Comparison of ENCODE assay signal across 27 cellular contexts in the genomic region with DNA sequence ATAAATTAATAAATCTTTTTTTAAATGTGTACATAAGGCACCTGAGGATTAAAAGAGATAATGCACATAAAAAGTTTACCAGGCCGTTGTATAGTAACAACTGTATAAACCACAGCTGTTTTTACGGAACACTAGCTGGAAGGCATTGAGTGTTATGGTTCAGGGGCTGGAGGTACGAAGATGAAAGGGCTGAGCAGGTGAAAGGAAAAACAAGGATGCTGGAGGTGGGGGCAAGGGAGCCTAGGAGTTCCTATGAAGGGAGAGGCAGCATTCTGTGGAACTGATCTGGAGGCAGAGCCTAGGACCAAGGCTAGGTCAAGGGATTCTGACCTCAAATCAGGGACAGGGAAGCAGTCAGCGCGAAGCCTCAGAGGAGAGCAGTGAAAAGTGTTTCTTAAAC. TPM values are rescaled to one million over a fixed set of nuclear protein-coding genes. Genes with fewer than 3 reads are reported as not detected.
DNase-seq lines count a peak whose midpoint lies in the region; ATAC-seq, FAIRE-seq and TF ChIP-seq lines count a peak whose summit lies in the region.
"Had no signal": no experiment of that assay in that cellular context is flagged by ENCODE, and none has a peak within 500 bp of the region (broad histone marks: within the 10 kb centered on the region; RNA-seq: fewer than 3 reads in every experiment).

No MANE protein-coding gene starts in this region.

- H3K23me2 ChIP-seq in H1 (ENCODE audit: low read depth, low read length): no peaks in the 10 kb centered on the region

- no peak for TF ChIP-seq POLR2A in H1 (IDR thresholded peaks at IDR 0.05; ENCODE audit: control extremely low read depth in 1 of 2, low read depth in 2 of 2, low read length in 2 of 2)

- no peak for ATAC-seq in WTC11

- H3K4me1 Mint-ChIP-seq in WTC11: peaks cover 46% of the 10 kb centered on the region
- no peaks in the 10 kb centered on the region for H3K4me1 Mint-ChIP-seq in activated T-helper 2 cell treated with anti-CD3 and anti-CD28 coated beads, Interferon-gamma antibody, Interleukin-2, Interleukin-4, amounts not matched to agents 10 μg/mL and 5 μg/mL and 100 μg/mL, durations not matched to agents 14 hours and 24 hours and 36 hours (ENCODE audit: low read depth)
- H3K4me1 Mint-ChIP-seq: CD14-positive monocyte; CD4-positive, alpha-beta memory T cell; CD4-positive, CD25-positive, alpha-beta regulatory T cell; CD8-positive, alpha-beta memory T cell had no signal

- H2BK120ac ChIP-seq in H1 (replicated peaks; ENCODE audit: low read depth, low read length): no peak overlapping the region

- H3K27ac ChIP-seq in H1 (ENCODE audit: low read depth, low read length): no peak overlapping the region
- H3K27ac ChIP-seq: BLaER1 had no signal

- no peak overlapping the region for H3K14ac ChIP-seq in H1 (ENCODE audit: insufficient read length)

- no peak overlapping the region for H3K27ac Mint-ChIP-seq in WTC11
- H3K27ac Mint-ChIP-seq in activated T-helper 2 cell treated with anti-CD3 and anti-CD28 coated beads, Interferon-gamma antibody, Interleukin-2, Interleukin-4, amounts not matched to agents 10 μg/mL and 5 μg/mL and 100 μg/mL, durations not matched to agents 14 hours and 24 hours and 36 hours: no peak overlapping the region
- H3K27ac Mint-ChIP-seq: CD14-positive monocyte; CD4-positive, alpha-beta memory T cell; CD4-positive, CD25-positive, alpha-beta regulatory T cell had no signal

- no peak overlapping the region for H3K4me2 ChIP-seq in H1 (ENCODE audit: insufficient read depth in 1 of 2, low read depth in 2 of 2, low read length in 2 of 2)
- H3K4me2 ChIP-seq: BLaER1 had no signal

- H4K20me1 ChIP-seq in H1 (replicated peaks in 1 of 2; ENCODE audit: control insufficient read depth in 1 of 2, insufficient read depth in 2 of 2, low read length in 2 of 2): peaks cover 0 to 3% of the 10 kb centered on the region in 2 experiments
- H4K20me1 ChIP-seq: BLaER1 had no signal

- peaks cover 0 to 24% of the 10 kb centered on the region in 2 experiments; a peak in 2 of 4 replicates for H3K79me2 ChIP-seq in H1 (ENCODE audit: control insufficient read depth in 1 of 2, insufficient read depth in 2 of 2, low read length in 2 of 2)

- no peak overlapping the region for H4K5ac ChIP-seq in H1 (ENCODE audit: insufficient read length, low read depth, low read length)

- DNase-seq in WTC11 (ENCODE audit: low spot score) (no peak), H1 (ENCODE audit: low read depth in 1 of 2, low spot score in 2 of 2) (no peak), urothelium cell line (ENCODE audit: low spot score) (no peak)
- DNase-seq in activated T-helper 2 cell treated with anti-CD3 and anti-CD28 coated beads, Interferon-gamma antibody, Interleukin-2, Interleukin-4, amounts not matched to agents 10 μg/mL and 5 μg/mL and 100 μg/mL, durations not matched to agents 14 hours and 24 hours and 36 hours (ENCODE audit: low spot score): no peak
- DNase-seq in activated CD4-positive, CD25-positive, alpha-beta regulatory T cell (lab: John Stamatoyannopoulos, UW): no peak
- DNase-seq: 8988T; ACHN; BE2C; C1 segment of cervical spinal cord; CD4-positive, alpha-beta memory T cell; CD4-positive, CD25-positive, alpha-beta regulatory T cell; CD8-positive, alpha-beta memory T cell; COR-L47; DMS 273 treated with DMSO at 0.1 percent for 48 hours; DMS153; DMS53; DMS79; DND-41; EL; GDM1 had no signal

- no peak overlapping the region for H4K8ac ChIP-seq in H1 (ENCODE audit: extremely low read depth, insufficient read depth, low read length)

- no peak for TF ChIP-seq RAD21 in H1 (IDR thresholded peaks at IDR 0.05 in 1 of 2, conservative IDR thresholded peaks at IDR 0.05 in 1 of 2; ENCODE audit: low read depth in 2 of 2, low read length in 2 of 2)

- no peaks in the 10 kb centered on the region; the same call in 1 of the 2 replicates for H3K9me3 Mint-ChIP-seq in WTC11
- no peaks in the 10 kb centered on the region for H3K9me3 Mint-ChIP-seq in activated T-helper 2 cell treated with anti-CD3 and anti-CD28 coated beads, Interferon-gamma antibody, Interleukin-2, Interleukin-4, amounts not matched to agents 10 μg/mL and 5 μg/mL and 100 μg/mL, durations not matched to agents 14 hours and 24 hours and 36 hours
- H3K9me3 Mint-ChIP-seq: CD4-positive, alpha-beta memory T cell; CD8-positive, alpha-beta memory T cell had no signal

- no peak overlapping the region for H3K23ac ChIP-seq in H1 (ENCODE audit: insufficient read length)

- no peak overlapping the region for H2BK12ac ChIP-seq in H1 (ENCODE audit: low read depth, low read length)

- CTCF ChIA-PET in WTC11 (lab: Charles Lee) (interaction anchor here (0.5 to 1.5 kb wide), 2 partner anchors 8 to 74 kb away, joined by 4 to 9 read pairs; a partner anchor contains a TSS), H1 (lab: Charles Lee; ENCODE audit: partially characterized antibody) (interaction anchor here (0.7 to 3.6 kb wide), 10 partner anchors 10 to 79 kb away, joined by 3 to 29 read pairs (median 4); no protein-coding TSS in a partner anchor)

- peaks cover 10 to 30% (median 22%) of the 10 kb centered on the region in 4 experiments; a peak in 6 of 7 replicates for H3K4me1 ChIP-seq in H1 (replicated peaks in 1 of 4; ENCODE audit: control insufficient read depth in 3 of 4, insufficient read depth in 4 of 4, low read length in 3 of 4)
- H3K4me1 ChIP-seq: BE2C had no signal

- H3K36me3 Mint-ChIP-seq in WTC11: no peaks in the 10 kb centered on the region
- H3K36me3 Mint-ChIP-seq in activated T-helper 2 cell treated with anti-CD3 and anti-CD28 coated beads, Interferon-gamma antibody, Interleukin-2, Interleukin-4, amounts not matched to agents 10 μg/mL and 5 μg/mL and 100 μg/mL, durations not matched to agents 14 hours and 24 hours and 36 hours (ENCODE audit: low read depth): no peaks in the 10 kb centered on the region
- H3K36me3 Mint-ChIP-seq: CD14-positive monocyte; CD4-positive, alpha-beta memory T cell; CD4-positive, CD25-positive, alpha-beta regulatory T cell; CD8-positive, alpha-beta memory T cell had no signal

- no peak overlapping the region for H2AFZ ChIP-seq in H1 (ENCODE audit: low read length)

- H3K27me3 Mint-ChIP-seq in WTC11 (ENCODE audit: low read depth): peaks cover 13% of the 10 kb centered on the region
- peaks cover 64% of the 10 kb centered on the region for H3K27me3 Mint-ChIP-seq in activated T-helper 2 cell treated with anti-CD3 and anti-CD28 coated beads, Interferon-gamma antibody, Interleukin-2, Interleukin-4, amounts not matched to agents 10 μg/mL and 5 μg/mL and 100 μg/mL, durations not matched to agents 14 hours and 24 hours and 36 hours (ENCODE audit: low read depth)

- H3K4me3 Mint-ChIP-seq in WTC11: no peak overlapping the region
- H3K4me3 Mint-ChIP-seq in activated T-helper 2 cell treated with anti-CD3 and anti-CD28 coated beads, Interferon-gamma antibody, Interleukin-2, Interleukin-4, amounts not matched to agents 10 μg/mL and 5 μg/mL and 100 μg/mL, durations not matched to agents 14 hours and 24 hours and 36 hours (ENCODE audit: low read depth): no peak overlapping the region
- H3K4me3 Mint-ChIP-seq: CD14-positive monocyte; CD4-positive, alpha-beta memory T cell; CD4-positive, CD25-positive, alpha-beta regulatory T cell; CD8-positive, alpha-beta memory T cell had no signal

- intact Hi-C loops in activated T-helper 2 cell treated with anti-CD3 and anti-CD28 coated beads, Interferon-gamma antibody, Interleukin-2, Interleukin-4, amounts not matched to agents 10 μg/mL and 5 μg/mL and 100 μg/mL, durations not matched to agents 14 hours and 24 hours and 36 hours (cut with micrococcal nuclease): no loop called here

- peaks cover 0 to 2% (median 0%) of the 10 kb centered on the region in 4 experiments; a peak in 2 of 7 replicates for H3K27me3 ChIP-seq in H1 (replicated peaks in 1 of 4; ENCODE audit: control insufficient read depth in 3 of 4, extremely low read depth in 1 of 4, insufficient read depth in 3 of 4, low read length in 3 of 4)
- H3K27me3 ChIP-seq: BE2C had no signal

- no peak overlapping the region; a peak in 1 of 7 replicates for H3K9ac ChIP-seq in H1 (replicated peaks in 1 of 4; ENCODE audit: extremely low read depth in 1 of 4, low read depth in 3 of 4, low read length in 3 of 4)
- H3K9ac ChIP-seq: BLaER1 had no signal

- FAIRE-seq in H1 (lab: Jason Lieb, UNC): no peak
- peak; percentile 62 for FAIRE-seq in urothelium cell line (lab: Jason Lieb, UNC)
- FAIRE-seq: A204.1, GM12891, GM19239 had no signal

- TF ChIP-seq CTCF in WTC11 (IDR thresholded peaks at IDR 0.05): no peak
- no peak for TF ChIP-seq CTCF in H1 (IDR thresholded peaks at IDR 0.05; ENCODE audit: control extremely low read depth in 1 of 3, insufficient read depth in 1 of 3, low read depth in 1 of 3, low read length in 3 of 3)

- H3K79me1 ChIP-seq in H1 (ENCODE audit: low read depth, low read length): no peaks in the 10 kb centered on the region

- H4K91ac ChIP-seq in H1 (replicated peaks; ENCODE audit: insufficient read length, low read length): no peak overlapping the region

- no peak overlapping the region for H2BK20ac ChIP-seq in H1 (ENCODE audit: low read length)

- no peak overlapping the region for H3K18ac ChIP-seq in H1 (ENCODE audit: extremely low read depth, low read length)

- no peak overlapping the region for H3K4me3 ChIP-seq in H1 (ENCODE audit: extremely low read depth in 1 of 4, insufficient read depth in 2 of 4, low read depth in 3 of 4, low read length in 4 of 4)
- H3K4me3 ChIP-seq: BLaER1 had no signal

- TF ChIP-seq EP300 in H1 (IDR thresholded peaks at IDR 0.05; ENCODE audit: borderline replicate concordance in 1 of 2, low read depth in 2 of 2, low read length in 2 of 2): no peak

- POLR2A ChIA-PET in WTC11 (lab: Charles Lee): interaction anchor here (0.9 kb wide), 1 partner anchor 9 kb away, joined by 3 read pairs; no protein-coding TSS in a partner anchor
- POLR2A ChIA-PET in H1 (lab: Charles Lee; ENCODE audit: partially characterized antibody): interaction anchor here (0.5 kb wide), 1 partner anchor 261 kb away, joined by 3 read pairs; no protein-coding TSS in a partner anchor

- no peaks in the 10 kb centered on the region; a peak in 2 of 8 replicates for H3K36me3 ChIP-seq in H1 (ENCODE audit: control insufficient read depth in 2 of 4, insufficient read depth in 4 of 4, low read length in 3 of 4)
- H3K36me3 ChIP-seq: BE2C, BLaER1 had no signal

- no peak overlapping the region; the same call in 1 of the 2 replicates for H2AK5ac ChIP-seq in H1 (ENCODE audit: low read depth, low read length)

- WGBS in H1 (ENCODE audit: extremely low coverage in 1 of 2, insufficient coverage in 1 of 2, insufficient read length in 1 of 2, insufficient replicate concordance in 2 of 2, low coverage in 1 of 2, low lambda C conversion rate in 2 of 2, missing lambda C conversion rate in 1 of 2), 2 experiments: 88% methylated on average over 5 of the region's 5 CpGs; no CpG with 5 or more reads in 1 of the 2 experiments

- H3K9me3 ChIP-seq in H1 (ENCODE audit: insufficient read depth in 2 of 2, low read depth in 1 of 2, low read length in 1 of 2): no peaks in the 10 kb centered on the region
- H3K9me3 ChIP-seq: BE2C had no signal

- no peak overlapping the region for H2BK15ac ChIP-seq in H1 (ENCODE audit: low read length)

- no peak overlapping the region for H3K56ac ChIP-seq in H1 (replicated peaks; ENCODE audit: insufficient read length, low read depth, low read length)

- no peak overlapping the region for H3K4ac ChIP-seq in H1 (replicated peaks; ENCODE audit: insufficient read length, low read depth, low read length)

- no peak overlapping the region for H2BK5ac ChIP-seq in H1 (ENCODE audit: low read depth, low read length)

RNA-seq across cellular contexts. Expression of a gene that starts 8.0 kb away (rescaled TPM):
- 20.4 to 22.0 TPM (median 20.7 TPM) in 3 replicates for total RNA-seq in WTC11 (2021)
- 19.9 and 22.4 TPM in 2 replicates for total RNA-seq in H1 (2021; fragmentation: NEBNext Ultra II Directional; extraction: Animal tissue kit (Norgen Biotek cat#: 25700))
- polyA plus RNA-seq in H1 (2011; rRNA removed): 13.1 and 18.8 TPM in 2 replicates
- polyA plus RNA-seq in H1 (2011; cell fraction: cytosol; rRNA removed): 14.6 TPM
- 46.9 TPM for polyA plus RNA-seq in H1 (2011; cell fraction: nucleus; rRNA removed)
- polyA plus RNA-seq in H1 (2012, experiment 1 of 2): 35.4 to 44.8 TPM (median 39.3 TPM) in 4 replicates
- 34.1 TPM for polyA plus RNA-seq in H1 (2012, experiment 2 of 2)
- polyA plus RNA-seq in H1 (2013, experiment 1 of 2): 21.6 TPM
- 18.3 TPM for polyA plus RNA-seq in H1 (2013, experiment 2 of 2)
- 19.3 and 20.2 TPM in 2 replicates for polyA minus RNA-seq in H1 (2011; rRNA and poly(A)+ RNA removed)
- polyA minus RNA-seq in H1 (2011; cell fraction: cytosol; rRNA and poly(A)+ RNA removed): 13.8 TPM
- polyA minus RNA-seq in H1 (2011; cell fraction: nucleus; rRNA and poly(A)+ RNA removed): 24.5 TPM
- total RNA-seq in activated T-helper 2 cell treated with anti-CD3 and anti-CD28 coated beads, Interferon-gamma antibody, Interleukin-2, Interleukin-4, amounts not matched to agents 10 μg/mL and 5 μg/mL and 100 μg/mL, durations not matched to agents 14 hours and 24 hours and 36 hours: not detected in 2 replicates
- total RNA-seq: CD4-positive, alpha-beta memory T cell; CD4-positive, CD25-positive, alpha-beta regulatory T cell; CD8-positive, alpha-beta memory T cell; Daoy had no signal
- polyA plus RNA-seq: AG04450; CD14-positive monocyte; CD4-positive, alpha-beta memory T cell; CD8-positive, alpha-beta memory T cell had no signal

RNA-seq across cellular contexts. Expression of a gene that starts 47.2 kb away (rescaled TPM):
- 30.5 to 41.5 TPM (median 34.6 TPM) in 3 replicates for total RNA-seq in WTC11 (2021)
- total RNA-seq in H1 (2021; fragmentation: NEBNext Ultra II Directional; extraction: Animal tissue kit (Norgen Biotek cat#: 25700)): 32.8 and 36.5 TPM in 2 replicates
- polyA plus RNA-seq in H1 (2011; rRNA removed): 18.2 and 18.9 TPM in 2 replicates
- polyA plus RNA-seq in H1 (2011; cell fraction: cytosol; rRNA removed): 26.2 TPM
- 24.8 TPM for polyA plus RNA-seq in H1 (2011; cell fraction: nucleus; rRNA removed)
- polyA plus RNA-seq in H1 (2012, experiment 1 of 2): 25.3 to 30.2 TPM (median 27.7 TPM) in 4 replicates
- polyA plus RNA-seq in H1 (2012, experiment 2 of 2): 16.3 TPM
- polyA plus RNA-seq in H1 (2013, experiment 1 of 2): 50.7 TPM
- polyA plus RNA-seq in H1 (2013, experiment 2 of 2): 52.2 TPM
- 11.0 and 13.8 TPM in 2 replicates for polyA minus RNA-seq in H1 (2011; rRNA and poly(A)+ RNA removed)
- 10.9 TPM for polyA minus RNA-seq in H1 (2011; cell fraction: cytosol; rRNA and poly(A)+ RNA removed)
- polyA minus RNA-seq in H1 (2011; cell fraction: nucleus; rRNA and poly(A)+ RNA removed): 11.2 TPM
- total RNA-seq in activated T-helper 2 cell treated with anti-CD3 and anti-CD28 coated beads, Interferon-gamma antibody, Interleukin-2, Interleukin-4, amounts not matched to agents 10 μg/mL and 5 μg/mL and 100 μg/mL, durations not matched to agents 14 hours and 24 hours and 36 hours: 29.0 and 32.3 TPM in 2 replicates

Comparison
In these comparisons a context has a peak if more than half of its experiments do, and no peak if none do; other contexts are left out.
1. RNA of a gene that starts 8.0 kb away (total RNA-seq): 19.9 to 22.4 TPM in H1 and 20.4 to 22.0 TPM in WTC11; not detected in activated T-helper 2 cell treated with anti-CD3 and anti-CD28 coated beads, Interferon-gamma antibody, Interleukin-2, Interleukin-4, amounts not matched to agents 10 μg/mL and 5 μg/mL and 100 μg/mL, durations not matched to agents 14 hours and 24 hours and 36 hours; every median in the first group is over 10 times any median in the second.